ENCODE assay signal across 27 cellular contexts in the genomic region with DNA sequence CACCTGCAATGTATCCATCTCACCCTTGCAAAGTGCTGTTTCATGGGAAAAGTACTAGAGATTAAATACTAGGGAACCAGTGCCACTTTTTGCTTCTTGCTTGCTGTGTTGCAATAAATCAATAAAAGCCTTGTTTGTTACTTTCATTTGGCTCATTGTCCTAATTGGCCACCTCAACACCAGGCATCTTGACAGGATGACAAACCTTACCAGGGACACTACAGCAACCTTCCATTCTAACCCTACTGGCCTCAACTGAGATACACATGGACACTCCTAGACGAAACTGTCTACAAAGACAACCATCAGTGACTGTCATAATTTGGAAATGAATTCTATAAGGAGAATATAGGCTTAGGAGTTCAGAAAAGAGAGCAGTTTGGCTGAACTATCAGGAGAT.
"Had no signal": no experiment of that assay in that cellular context is flagged by ENCODE, and none has a peak within 500 bp of the region (broad histone marks: within the 10 kb centered on the region; RNA-seq: fewer than 3 reads in every experiment).

No MANE protein-coding gene starts in this region.

- H3K4me3 ChIP-seq: coronary artery, dorsolateral prefrontal cortex, esophagus squamous epithelium, gastrocnemius medialis, heart right ventricle, left lung, lower lobe of right lung, mucosa of descending colon had no signal

- H3K4me1 ChIP-seq: esophagus squamous epithelium, gastrocnemius medialis, heart right ventricle, left lung, lower lobe of right lung had no signal

- H3K27me3 ChIP-seq: dorsolateral prefrontal cortex, esophagus squamous epithelium, gastrocnemius medialis, heart right ventricle, left lung had no signal

- H3K27ac ChIP-seq: coronary artery, dorsolateral prefrontal cortex, epithelial cell of prostate, esophagus squamous epithelium, gastrocnemius medialis, heart right ventricle, left lung, lower lobe of right lung had no signal

- H3K36me3 ChIP-seq: esophagus squamous epithelium, gastrocnemius medialis, heart right ventricle, left lung, lower lobe of right lung had no signal

- DNase-seq: dermis blood vessel endothelial cell; dorsolateral prefrontal cortex; effector CD4-positive, alpha-beta T cell; effector memory CD8-positive, alpha-beta T cell; endodermal cell; erythroblast; esophagus squamous epithelium; foreskin fibroblast; foreskin melanocyte; gastrocnemius medialis; glutamatergic neuron; head of caudate nucleus; heart right ventricle; hippocampal formation; left cardiac atrium; left lung; left ventricle myocardium superior; lower lobe of right lung; mesenchymal stem cell; mucosa of descending colon had no signal

- ATAC-seq: effector memory CD8-positive, alpha-beta T cell; esophagus mucosa; gastrocnemius medialis; heart right ventricle; left cardiac atrium; left lung; lower lobe of right lung; mucosa of descending colon had no signal

- FAIRE-seq: colon, endometrium, islet of Langerhans, keratinocyte had no signal

- H3K9me3 ChIP-seq: esophagus squamous epithelium, gastrocnemius medialis, mucosa of descending colon had no signal
